Comparison of ENCODE assay signal across 7 cellular contexts in the genomic region with DNA sequence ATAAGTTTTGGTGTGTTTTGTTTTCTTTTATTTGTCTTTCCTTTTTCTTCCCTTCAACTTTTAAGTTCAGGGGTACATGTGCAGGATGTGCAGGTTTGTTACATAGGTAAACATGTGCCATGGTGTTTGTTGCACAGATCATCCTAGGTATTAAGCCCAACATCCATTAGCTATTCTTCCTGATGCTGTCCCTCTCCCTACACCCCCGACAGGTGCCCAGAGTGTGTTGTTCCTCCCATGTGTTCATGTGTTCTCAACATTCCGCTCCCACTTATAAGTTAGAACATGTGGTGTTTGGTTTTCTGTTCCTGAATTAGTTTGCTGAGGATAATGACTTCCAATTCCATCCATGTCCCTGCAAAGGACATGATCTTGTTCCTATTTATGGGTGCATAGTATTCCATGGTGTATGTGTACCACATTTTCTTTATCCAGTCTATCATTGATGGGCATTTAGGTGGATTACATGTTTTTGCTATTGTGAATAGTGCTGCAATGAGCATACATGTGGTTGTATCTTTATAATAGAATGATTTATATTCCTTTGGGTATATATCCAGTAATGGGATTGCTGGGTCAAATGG. TPM values are rescaled to one million over a fixed set of nuclear protein-coding genes. Genes with fewer than 3 reads are reported as not detected.
A peak's percentile ranks its signal among the peaks of the same experiment; 100 is the strongest.
DNase-seq lines count a peak whose midpoint lies in the region; ATAC-seq, FAIRE-seq and TF ChIP-seq lines count a peak whose summit lies in the region.
"Not testable (repeated sequence)": the region's sequence is repeated elsewhere in the genome, so short reads cannot be mapped to it uniquely, and the experiment has no call there.

No MANE protein-coding gene starts in this region.

- peaks cover 19% of the 10 kb centered on the region for H3K4me1 ChIP-seq in CD4-positive, CD25-positive, alpha-beta regulatory T cell (ENCODE audit: control insufficient read depth, insufficient read depth, low read length, poor library complexity, severe bottlenecking)
- peaks cover 0 to 19% of the 10 kb centered on the region in 2 experiments; a peak in 3 of 4 replicates for H3K4me1 ChIP-seq in HCT116 (ENCODE audit: control insufficient read depth in 1 of 2, insufficient read depth in 2 of 2, low read length in 2 of 2)
- H3K4me1 ChIP-seq in NT2/D1 (ENCODE audit: insufficient read depth, insufficient read length); K562 (replicated peaks in 1 of 2; ENCODE audit: control insufficient read depth in 2 of 2, insufficient read depth in 2 of 2, low read length in 2 of 2): not testable (repeated sequence)

- peaks cover 36 to 50% (median 44%) of the 10 kb centered on the region in 4 donors for H3K4me1 Mint-ChIP-seq in CD4-positive, CD25-positive, alpha-beta regulatory T cell
- H3K4me1 Mint-ChIP-seq in activated CD8-positive, alpha-beta memory T cell treated with anti-CD3 and anti-CD28 coated beads, Interleukin-2, amount 10 ng/mL, durations not matched to agents 7 days and 5 days: peaks cover 58% of the 10 kb centered on the region
- H3K4me1 Mint-ChIP-seq in naive B cell (peaks cover 47 to 49% (median 47%) of the 10 kb centered on the region in 3 donors), osteocyte (ENCODE audit: unreplicated experiment) (peaks cover 17% of the 10 kb centered on the region)

- H3K79me2 ChIP-seq in HCT116 (ENCODE audit: insufficient read depth, low read length) (peaks cover 57% of the 10 kb centered on the region), K562 (ENCODE audit: control insufficient read depth, insufficient read depth, low read length) (peaks cover 31% of the 10 kb centered on the region)

- peaks cover 30% of the 10 kb centered on the region for H3K36me3 ChIP-seq in CD4-positive, CD25-positive, alpha-beta regulatory T cell (ENCODE audit: control insufficient read depth, insufficient read depth, low read length)
- not testable (repeated sequence) for H3K36me3 ChIP-seq in HCT116 (ENCODE audit: control insufficient read depth in 1 of 2, insufficient read depth in 2 of 2, low read length in 2 of 2); NT2/D1 (ENCODE audit: insufficient read depth, insufficient read length, low read length); K562 (ENCODE audit: control insufficient read depth, insufficient read depth, low read length)

- H3K36me3 Mint-ChIP-seq in CD4-positive, CD25-positive, alpha-beta regulatory T cell: peaks cover 43% of the 10 kb centered on the region
- H3K36me3 Mint-ChIP-seq in activated CD8-positive, alpha-beta memory T cell treated with anti-CD3 and anti-CD28 coated beads, Interleukin-2, amount 10 ng/mL, durations not matched to agents 7 days and 5 days: peaks cover 67% of the 10 kb centered on the region
- H3K36me3 Mint-ChIP-seq in naive B cell (peaks cover 47 to 51% of the 10 kb centered on the region in 2 donors), osteocyte (ENCODE audit: unreplicated experiment) (peaks cover 32% of the 10 kb centered on the region)

- ATAC-seq in CD4-positive, CD25-positive, alpha-beta regulatory T cell (ENCODE audit: low read depth in 2 of 2); HCT116; activated CD8-positive, alpha-beta memory T cell treated with anti-CD3 and anti-CD28 coated beads, Interleukin-2, amount 10 ng/mL, durations not matched to agents 7 days and 5 days; naive B cell (ENCODE audit: low read depth in 2 of 2): not testable (repeated sequence)
- ATAC-seq in K562: peak; percentile 60

- intact Hi-C loops in HCT116 (cut with micrococcal nuclease); K562 (cut with micrococcal nuclease): not testable (repeated sequence)

- in situ Hi-C loops in K562 (cut with MboI): not testable (repeated sequence)

- CTCF ChIA-PET in HCT116 (lab: Charles Lee); K562 (lab: Yijun Ruan, JAX; ENCODE audit: low intra/inter-chr PET ratio): not testable (repeated sequence)
- CTCF ChIA-PET in activated CD8-positive, alpha-beta memory T cell treated with anti-CD3 and anti-CD28 coated beads, Interleukin-2, amount 10 ng/mL, durations not matched to agents 7 days and 5 days (lab: Charles Lee): interaction anchor here (1.0 kb wide), 1 partner anchor 14 kb away, joined by 3 read pairs; no protein-coding TSS in a partner anchor

- not testable (repeated sequence) for FAIRE-seq in K562 (lab: Jason Lieb, UNC)

- H2AFZ ChIP-seq in HCT116 (ENCODE audit: low read depth, low read length, poor library complexity, severe bottlenecking); K562 (ENCODE audit: low read depth, low read length): not testable (repeated sequence)

- H3K4me2 ChIP-seq in HCT116 (ENCODE audit: low read length): peak overlapping the region; percentile 69
- peak overlapping the region; percentile 47 for H3K4me2 ChIP-seq in K562 (ENCODE audit: insufficient read depth, low read length)

- not testable (repeated sequence) for H4K20me1 ChIP-seq in HCT116 (ENCODE audit: insufficient read depth); K562 (replicated peaks; ENCODE audit: control insufficient read depth, insufficient read depth, low read length)

- not testable (repeated sequence) for H3K27ac ChIP-seq in CD4-positive, CD25-positive, alpha-beta regulatory T cell (ENCODE audit: insufficient read depth, low read length, poor library complexity, severe bottlenecking); K562 (ENCODE audit: extremely low read depth, low read depth, low read length)
- H3K27ac ChIP-seq in HCT116 (ENCODE audit: low read depth, low read length): peak overlapping the region; percentile 78; the same call in 1 of the 2 replicates

- not testable (repeated sequence) for TF ChIP-seq EP300 in K562 (IDR thresholded peaks at IDR 0.05; ENCODE audit: low read length)

- 93% methylated on average over 2 of the region's 2 CpGs for WGBS in K562 (ENCODE audit: insufficient coverage, low coverage, missing lambda C conversion rate)

- TF ChIP-seq POLR2A in HCT116 (IDR thresholded peaks at IDR 0.05; ENCODE audit: borderline replicate concordance, extremely low read depth, insufficient read depth, insufficient read length); K562 (conservative IDR thresholded peaks at IDR 0.05): not testable (repeated sequence)

- POLR2A ChIA-PET in HCT116 (lab: Charles Lee): interaction anchor here (1.0 kb wide), 1 partner anchor 16 kb away, joined by 5 read pairs; the partner anchor contains the start of gene SP140L
- POLR2A ChIA-PET in K562 (lab: Yijun Ruan, JAX): interaction anchor here (0.6 to 1.0 kb wide), 2 partner anchors 38 to 167 kb away, joined by 3 read pairs; no protein-coding TSS in a partner anchor

- H3K4me3 ChIP-seq in CD4-positive, CD25-positive, alpha-beta regulatory T cell (ENCODE audit: low read depth, low read length): not testable (repeated sequence)
- H3K4me3 ChIP-seq in HCT116 (replicated peaks in 1 of 2; ENCODE audit: low read depth in 1 of 2, low read length in 2 of 2): peak overlapping the region; percentile 50 to 70
- H3K4me3 ChIP-seq in NT2/D1 (ENCODE audit: insufficient read length, low read depth): peak overlapping the region; percentile 34
- H3K4me3 ChIP-seq in K562: peak overlapping the region; percentile 41

- H3K9me3 Mint-ChIP-seq in CD4-positive, CD25-positive, alpha-beta regulatory T cell: peaks cover 4 to 28% (median 15%) of the 10 kb centered on the region in 7 donors
- peaks cover 29% of the 10 kb centered on the region for H3K9me3 Mint-ChIP-seq in activated CD8-positive, alpha-beta memory T cell treated with anti-CD3 and anti-CD28 coated beads, Interleukin-2, amount 10 ng/mL, durations not matched to agents 7 days and 5 days (ENCODE audit: low read depth)
- H3K9me3 Mint-ChIP-seq in naive B cell: peaks cover 9 to 46% (median 37%) of the 10 kb centered on the region in 7 donors
- H3K9me3 Mint-ChIP-seq in osteocyte (ENCODE audit: unreplicated experiment): peaks cover 19% of the 10 kb centered on the region

- H3K9ac ChIP-seq in HCT116 (ENCODE audit: low read length) (peak overlapping the region; percentile 71), K562 (ENCODE audit: insufficient read depth in 1 of 2, low read depth in 2 of 2, low read length in 2 of 2) (peak overlapping the region in 1 of 2 experiments; percentile 79; a peak in 2 of 4 replicates)
- not testable (repeated sequence) for H3K9ac ChIP-seq in NT2/D1 (ENCODE audit: insufficient read length, low read depth)

- not testable (repeated sequence) for H3K27me3 ChIP-seq in CD4-positive, CD25-positive, alpha-beta regulatory T cell (ENCODE audit: control insufficient read depth, insufficient read depth, low read length); HCT116 (ENCODE audit: insufficient read depth, low read length); NT2/D1 (ENCODE audit: insufficient read depth, insufficient read length); K562 (ENCODE audit: control insufficient read depth in 2 of 2, insufficient read depth in 2 of 2, low read length in 2 of 2)

- not testable (repeated sequence) for TF ChIP-seq CTCF in HCT116 (IDR thresholded peaks at IDR 0.05 in 2 of 3, conservative IDR thresholded peaks at IDR 0.05 in 1 of 3; ENCODE audit: borderline replicate concordance in 1 of 3, insufficient read depth in 1 of 3, low read depth in 2 of 3, low read length in 2 of 3); K562 (IDR thresholded peaks at IDR 0.05 in 2 of 3, conservative IDR thresholded peaks at IDR 0.05 in 1 of 3; ENCODE audit: insufficient read depth in 2 of 3, low read depth in 1 of 3, low read length in 3 of 3); osteocyte (IDR thresholded peaks at IDR 0.05)

- DNase-seq in CD4-positive, CD25-positive, alpha-beta regulatory T cell; HCT116 (ENCODE audit: low read depth, low spot score); NT2/D1 (ENCODE audit: low read depth, low spot score); activated CD8-positive, alpha-beta memory T cell treated with anti-CD3 and anti-CD28 coated beads, Interleukin-2, amount 10 ng/mL, durations not matched to agents 7 days and 5 days; K562 (ENCODE audit: extremely low read depth in 1 of 4, low spot score in 3 of 4); naive B cell; osteocyte (ENCODE audit: extremely low spot score, unreplicated experiment): not testable (repeated sequence)

- H3K27ac Mint-ChIP-seq in CD4-positive, CD25-positive, alpha-beta regulatory T cell: peak overlapping the region in 2 of 3 donors; percentile 45 to 56
- H3K27ac Mint-ChIP-seq in activated CD8-positive, alpha-beta memory T cell treated with anti-CD3 and anti-CD28 coated beads, Interleukin-2, amount 10 ng/mL, durations not matched to agents 7 days and 5 days: peak overlapping the region; percentile 13
- peak overlapping the region in 4 of 6 donors; percentile 26 to 80 (median 56) for H3K27ac Mint-ChIP-seq in naive B cell
- H3K27ac Mint-ChIP-seq in osteocyte (ENCODE audit: unreplicated experiment): not testable (repeated sequence)

- H3K9me2 ChIP-seq in HCT116 (ENCODE audit: insufficient read depth): not testable (repeated sequence)

- TF ChIP-seq RAD21 in HCT116 (IDR thresholded peaks at IDR 0.05; ENCODE audit: low read depth); K562 (CRISPR knock-in tag; conservative IDR thresholded peaks at IDR 0.05 in 1 of 2, IDR thresholded peaks at IDR 0.05 in 1 of 2): not testable (repeated sequence)

- H3K9me1 ChIP-seq in K562 (ENCODE audit: control insufficient read depth, insufficient read depth, low read length): not testable (repeated sequence)

- H3K4me3 Mint-ChIP-seq in CD4-positive, CD25-positive, alpha-beta regulatory T cell; activated CD8-positive, alpha-beta memory T cell treated with anti-CD3 and anti-CD28 coated beads, Interleukin-2, amount 10 ng/mL, durations not matched to agents 7 days and 5 days: not testable (repeated sequence)
- H3K4me3 Mint-ChIP-seq in naive B cell: peak overlapping the region in 1 of 8 donors; percentile 12
- peak overlapping the region; percentile 21 for H3K4me3 Mint-ChIP-seq in osteocyte (ENCODE audit: unreplicated experiment)

- not testable (repeated sequence) for H3K27me3 Mint-ChIP-seq in CD4-positive, CD25-positive, alpha-beta regulatory T cell; activated CD8-positive, alpha-beta memory T cell treated with anti-CD3 and anti-CD28 coated beads, Interleukin-2, amount 10 ng/mL, durations not matched to agents 7 days and 5 days; naive B cell; osteocyte (ENCODE audit: unreplicated experiment)

- peaks cover 12 to 19% of the 10 kb centered on the region in 2 experiments for H3K9me3 ChIP-seq in CD4-positive, CD25-positive, alpha-beta regulatory T cell (ENCODE audit: control insufficient read depth in 2 of 2, low read length in 2 of 2)
- H3K9me3 ChIP-seq in HCT116 (ENCODE audit: control insufficient read depth in 1 of 2, insufficient read depth in 1 of 2, low read depth in 1 of 2, low read length in 2 of 2); K562 (replicated peaks; ENCODE audit: control insufficient read depth, insufficient read depth, low read depth, low read length): not testable (repeated sequence)
- peaks cover 35% of the 10 kb centered on the region for H3K9me3 ChIP-seq in NT2/D1 (ENCODE audit: insufficient read depth, low read length)

- RAD21 ChIA-PET in HCT116 (lab: Charles Lee; ENCODE audit: low non-redundant PET in 1 of 2, low total read pairs in 2 of 2, uncharacterized antibody in 2 of 2, unreplicated experiment in 2 of 2): not testable (repeated sequence)

- not testable (repeated sequence) for BruUV-seq in HCT116 (replicated peaks; lab: Mats Ljungman, UMichigan); K562 (replicated peaks; lab: Mats Ljungman, UMichigan)

RNA-seq across cellular contexts. Expression of gene SP140L, which starts 16.1 kb away (rescaled TPM):
- total RNA-seq in CD4-positive, CD25-positive, alpha-beta regulatory T cell: 68.5 TPM
- 10 to 100 TPM; 14.3 to 25.9 (median 22.6) TPM for polyA plus RNA-seq in CD4-positive, CD25-positive, alpha-beta regulatory T cell
- total RNA-seq in HCT116 (2021; ENCODE audit: unreplicated experiment) (28.9 TPM), K562 (2014; rRNA removed) (5.9 and 6.6 TPM in 2 replicates), K562 (2014; rRNA removed; fragmentation: Illumina TruSeq; extraction: Trizol) (13.6 and 16.3 TPM in 2 replicates), K562 (2015; rRNA removed; fragmentation: Illumina TruSeq; extraction: Trizol) (10.7 and 12.5 TPM in 2 replicates), K562 (2021) (11.3 and 11.8 TPM in 2 replicates), osteocyte (24.2 and 25.9 TPM in 2 replicates)
- 14.6 and 15.0 TPM in 2 replicates for polyA plus RNA-seq in HCT116 (2012)
- 10 to 100 TPM; 61.4 to 84.4 TPM for total RNA-seq in activated CD8-positive, alpha-beta memory T cell treated with anti-CD3 and anti-CD28 coated beads, Interleukin-2, amount 10 ng/mL, durations not matched to agents 7 days and 5 days
- total RNA-seq in K562 (2011; cell fraction: chromatin; rRNA removed; ENCODE audit: low replicate concordance): 21.9 and 50.3 TPM in 2 replicates
- 9.3 and 13.0 TPM in 2 replicates for total RNA-seq in K562 (2011; cell fraction: nucleolus; rRNA removed)
- 19.9 and 20.3 TPM in 2 replicates for total RNA-seq in K562 (2011; cell fraction: nucleoplasm; rRNA removed)
- polyA plus RNA-seq in K562 (2011; rRNA removed) (10.1 and 10.2 TPM in 2 replicates), K562 (2014; fragmentation: Illumina TruSeq; extraction: Trizol) (14.4 and 15.5 TPM in 2 replicates), K562 (2014; fragmentation: Nextera tagmentation; extraction: Ambion mirVana) (1 to 10 TPM; 4.0 to 7.1 TPM), K562 (2014; rRNA removed) (12.6 and 13.3 TPM in 2 replicates), naive B cell (ENCODE audit: low read depth in 6 of 6) (10 to 100 TPM; 48.5 to 82.4 (median 54.0) TPM)
- 4.7 and 6.7 TPM in 2 replicates for polyA plus RNA-seq in K562 (2011; cell fraction: cytosol; rRNA removed)
- 31.3 and 32.7 TPM in 2 replicates for polyA plus RNA-seq in K562 (2011; cell fraction: nucleus; rRNA removed)
- 10.9 and 23.3 TPM in 2 replicates for polyA plus RNA-seq in K562 (2012)
- polyA minus RNA-seq in K562 (2011; rRNA and poly(A)+ RNA removed): 10.2 and 11.1 TPM in 2 replicates
- 1.6 and 3.3 TPM in 2 replicates for polyA minus RNA-seq in K562 (2011; cell fraction: cytosol; rRNA and poly(A)+ RNA removed)
- 12.9 and 24.1 TPM in 2 replicates for polyA minus RNA-seq in K562 (2011; cell fraction: nucleus; rRNA and poly(A)+ RNA removed)
